ENCODE assay signal across 10 cellular contexts in the genomic region with DNA sequence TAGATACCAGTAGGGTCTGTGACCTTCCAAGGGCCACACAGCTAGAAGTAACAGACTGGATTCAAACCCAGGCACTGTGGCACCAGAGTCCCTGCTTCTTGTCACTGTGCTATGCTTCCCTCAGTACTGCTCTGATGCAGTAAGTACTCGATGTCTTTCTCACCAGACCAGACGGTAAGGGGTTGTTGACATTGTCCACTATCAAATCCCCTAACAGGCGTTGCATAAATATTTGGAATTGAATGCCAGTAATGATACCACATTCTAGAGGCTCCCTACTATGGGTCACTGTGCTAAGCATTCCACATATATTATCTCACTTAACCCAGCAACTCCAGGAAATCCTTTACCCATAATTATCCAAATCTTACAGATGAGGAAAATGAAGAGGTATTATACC.
DNase-seq lines count a peak whose midpoint lies in the region; ATAC-seq and TF ChIP-seq lines count a peak whose summit lies in the region.
"Had no signal": no experiment of that assay in that cellular context is flagged by ENCODE, and none has a peak within 500 bp of the region (broad histone marks: within the 10 kb centered on the region; RNA-seq: fewer than 3 reads in every experiment).

No MANE protein-coding gene starts in this region.

- H3K27me3 ChIP-seq in AG04450 (ENCODE audit: control insufficient read depth, insufficient read depth, low read length) (no peaks in the 10 kb centered on the region), SK-N-SH (ENCODE audit: insufficient read depth) (no peaks in the 10 kb centered on the region), fibroblast of lung (ENCODE audit: control insufficient read depth, insufficient read depth, low read length) (no peaks in the 10 kb centered on the region)

- no peaks in the 10 kb centered on the region for H3K79me2 ChIP-seq in SK-N-SH (ENCODE audit: insufficient read depth)
- no peaks in the 10 kb centered on the region for H3K79me2 ChIP-seq in fibroblast of lung (ENCODE audit: control insufficient read depth, insufficient read depth, low read length)

- H3K36me3 ChIP-seq in SK-N-SH (replicated peaks in 1 of 2; ENCODE audit: control insufficient read depth in 1 of 2, insufficient read depth in 2 of 2, low read length in 1 of 2), result no peaks in the 10 kb centered on the region
- H3K36me3 ChIP-seq in fibroblast of lung (ENCODE audit: control insufficient read depth, insufficient read depth, low read length), result no peaks in the 10 kb centered on the region

- no peak for DNase-seq in AG04450 (ENCODE audit: low read depth, low spot score)
- DNase-seq in HCEC 1CT, result peak; percentile 31
- DNase-seq in SK-N-SH, result no peak
- peak in 1 of 2 donors; percentile 61 for DNase-seq in fibroblast of lung (ENCODE audit: low read depth in 2 of 2)
- DNase-seq in KBM-7, result no peak
- no peak for DNase-seq in dermis blood vessel endothelial cell
- DNase-seq in NCI-H128 (lab: John Stamatoyannopoulos, UW; ENCODE audit: unreplicated experiment), result no peak
- DNase-seq: Right ventricle myocardium superior had no signal

- H3K27ac ChIP-seq in AG04450 (ENCODE audit: low read depth, low read length) (peak overlapping the region; percentile 47), SK-N-SH (ENCODE audit: low read depth in 2 of 2, low read length in 1 of 2) (peak overlapping the region in 1 of 2 experiments; percentile 81; a peak in 1 of 4 replicates), fibroblast of lung (ENCODE audit: insufficient read depth, low read length) (no peak overlapping the region)
- H3K27ac ChIP-seq: KMS-11 had no signal

- POLR2A ChIA-PET in AG04450 (lab: Yijun Ruan, JAX), result interaction anchor here (1.3 kb wide), 1 partner anchor 188 kb away, joined by 5 read pairs; no protein-coding TSS in a partner anchor
- POLR2A ChIA-PET in SK-N-SH (lab: Yijun Ruan, JAX), result interaction anchor here (0.5 to 1.3 kb wide), 6 partner anchors 76 to 1406 kb away, joined by 3 to 5 read pairs (median 3); no protein-coding TSS in a partner anchor

- CTCF ChIA-PET in AG04450 (lab: Charles Lee) (interaction anchor here (0.6 to 6.2 kb wide), 11 partner anchors 9 to 1412 kb away, joined by 3 to 44 read pairs (median 3); no protein-coding TSS in a partner anchor), SK-N-SH (lab: Yijun Ruan, JAX) (interaction anchor here (0.5 to 11.7 kb wide), 69 partner anchors 9 to 1860 kb away, joined by 3 to 150 read pairs (median 4); a partner anchor contains a TSS)

- H3K4me2 ChIP-seq in SK-N-SH, result 0 out of 2 replicates have a peak overlapping the region, but pooled peaks have one; percentile 39
- peak overlapping the region; percentile 25 for H3K4me2 ChIP-seq in fibroblast of lung (ENCODE audit: extremely low read depth, insufficient read depth, low read length)
- H3K4me2 ChIP-seq: KMS-11 had no signal

- TF ChIP-seq RAD21 in SK-N-SH (IDR thresholded peaks at IDR 0.05; ENCODE audit: low read length), result no peak

- no peak overlapping the region for H3K9ac ChIP-seq in SK-N-SH
- no peak overlapping the region for H3K9ac ChIP-seq in fibroblast of lung (ENCODE audit: insufficient read depth, low read length)
- H3K9ac ChIP-seq: KMS-11 had no signal

- no peak for TF ChIP-seq EP300 in SK-N-SH (IDR thresholded peaks at IDR 0.05; ENCODE audit: borderline replicate concordance in 1 of 2, low read depth in 1 of 2, low read length in 1 of 2)

- ATAC-seq in GM21717 (IDR thresholded peaks at IDR 0.05; ENCODE audit: unreplicated experiment), result no peak

- TF ChIP-seq CTCF in AG04450 (IDR thresholded peaks at IDR 0.05; ENCODE audit: low read depth, low read length) (no peak), SK-N-SH (IDR thresholded peaks at IDR 0.05) (no peak), fibroblast of lung (conservative IDR thresholded peaks at IDR 0.05 in 1 of 2, IDR thresholded peaks at IDR 0.05 in 1 of 2; ENCODE audit: low read depth in 1 of 2, low read length in 2 of 2) (no peak)

- no peaks in the 10 kb centered on the region for H3K9me2 ChIP-seq in SK-N-SH

- H3K9me3 ChIP-seq in AG04450 (ENCODE audit: control insufficient read depth, insufficient read depth, low read length), result no peaks in the 10 kb centered on the region
- H3K9me3 ChIP-seq in SK-N-SH, result no peaks in the 10 kb centered on the region
- no peaks in the 10 kb centered on the region for H3K9me3 ChIP-seq in fibroblast of lung (ENCODE audit: control insufficient read depth, insufficient read depth, low read depth, low read length)

- 78% methylated on average over 3 of the region's 3 CpGs for WGBS in SK-N-SH (ENCODE audit: low lambda C conversion rate)

- no peaks in the 10 kb centered on the region for H4K20me1 ChIP-seq in SK-N-SH (ENCODE audit: insufficient read depth)
- no peaks in the 10 kb centered on the region for H4K20me1 ChIP-seq in fibroblast of lung (ENCODE audit: control insufficient read depth, extremely low read depth, insufficient read depth, low read length)

- H3K4me3 ChIP-seq in AG04450 (ENCODE audit: low read depth, low read length), result no peak overlapping the region
- no peak overlapping the region for H3K4me3 ChIP-seq in SK-N-SH (ENCODE audit: low read depth in 2 of 2, low read length in 1 of 2)
- H3K4me3 ChIP-seq in fibroblast of lung (replicated peaks in 1 of 4; ENCODE audit: control extremely low read depth in 1 of 4, insufficient read depth in 1 of 4, low read depth in 3 of 4, low read length in 4 of 4), result no peak overlapping the region

- H3K4me1 ChIP-seq in SK-N-SH (ENCODE audit: control insufficient read depth in 1 of 2, insufficient read depth in 2 of 2, low read depth in 1 of 2, low read length in 1 of 2), result peaks cover 5 to 20% of the 10 kb centered on the region in 2 experiments; a peak in 3 of 4 replicates
- H3K4me1 ChIP-seq in fibroblast of lung (ENCODE audit: control insufficient read depth, extremely low read depth, insufficient read depth, low read length), result peaks cover 2% of the 10 kb centered on the region

- H2AFZ ChIP-seq in SK-N-SH (ENCODE audit: low read depth), result no peak overlapping the region
- no peak overlapping the region for H2AFZ ChIP-seq in fibroblast of lung (ENCODE audit: low read length)

- peaks cover 4% of the 10 kb centered on the region for H3F3A ChIP-seq in SK-N-SH (replicated peaks; ENCODE audit: insufficient read depth)

- in situ Hi-C loops in KBM-7 (cut with MboI; ENCODE audit: low pct_unique_long_range_greater_than_20kb, low sequenced_read_pairs), result no loop called here

TF ChIP-seq in SK-N-SH, 30 proteins besides CTCF, POLR2A, EP300 and RAD21:
- TF ChIP-seq TAF1 (IDR thresholded peaks at IDR 0.05; ENCODE audit: borderline replicate concordance, low read depth, low read length) (no peak), RFX5 (IDR thresholded peaks at IDR 0.05; ENCODE audit: low read length) (no peak), MXI1 (IDR thresholded peaks at IDR 0.05; ENCODE audit: low read depth, low read length) (no peak)
- TF ChIP-seq, protein P1, sequence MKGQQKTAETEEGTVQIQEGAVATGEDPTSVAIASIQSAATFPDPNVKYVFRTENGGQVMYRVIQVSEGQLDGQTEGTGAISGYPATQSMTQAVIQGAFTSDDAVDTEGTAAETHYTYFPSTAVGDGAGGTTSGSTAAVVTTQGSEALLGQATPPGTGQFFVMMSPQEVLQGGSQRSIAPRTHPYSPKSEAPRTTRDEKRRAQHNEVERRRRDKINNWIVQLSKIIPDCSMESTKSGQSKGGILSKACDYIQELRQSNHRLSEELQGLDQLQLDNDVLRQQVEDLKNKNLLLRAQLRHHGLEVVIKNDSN (IDR thresholded peaks at IDR 0.05; ENCODE audit: borderline replicate concordance, low read depth), result no peak
- TF ChIP-seq, protein P2, sequence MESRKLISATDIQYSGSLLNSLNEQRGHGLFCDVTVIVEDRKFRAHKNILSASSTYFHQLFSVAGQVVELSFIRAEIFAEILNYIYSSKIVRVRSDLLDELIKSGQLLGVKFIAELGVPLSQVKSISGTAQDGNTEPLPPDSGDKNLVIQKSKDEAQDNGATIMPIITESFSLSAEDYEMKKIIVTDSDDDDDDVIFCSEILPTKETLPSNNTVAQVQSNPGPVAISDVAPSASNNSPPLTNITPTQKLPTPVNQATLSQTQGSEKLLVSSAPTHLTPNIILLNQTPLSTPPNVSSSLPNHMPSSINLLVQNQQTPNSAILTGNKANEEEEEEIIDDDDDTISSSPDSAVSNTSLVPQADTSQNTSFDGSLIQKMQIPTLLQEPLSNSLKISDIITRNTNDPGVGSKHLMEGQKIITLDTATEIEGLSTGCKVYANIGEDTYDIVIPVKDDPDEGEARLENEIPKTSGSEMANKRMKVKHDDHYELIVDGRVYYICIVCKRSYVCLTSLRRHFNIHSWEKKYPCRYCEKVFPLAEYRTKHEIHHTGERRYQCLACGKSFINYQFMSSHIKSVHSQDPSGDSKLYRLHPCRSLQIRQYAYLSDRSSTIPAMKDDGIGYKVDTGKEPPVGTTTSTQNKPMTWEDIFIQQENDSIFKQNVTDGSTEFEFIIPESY (IDR thresholded peaks at IDR 0.05; ENCODE audit: borderline replicate concordance, low read depth), result no peak
- TF ChIP-seq, protein P3, sequence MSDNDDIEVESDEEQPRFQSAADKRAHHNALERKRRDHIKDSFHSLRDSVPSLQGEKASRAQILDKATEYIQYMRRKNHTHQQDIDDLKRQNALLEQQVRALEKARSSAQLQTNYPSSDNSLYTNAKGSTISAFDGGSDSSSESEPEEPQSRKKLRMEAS (IDR thresholded peaks at IDR 0.05; ENCODE audit: low read depth), result no peak
